28 cellular contexts compared by ENCODE assay signal in the genomic region with DNA sequence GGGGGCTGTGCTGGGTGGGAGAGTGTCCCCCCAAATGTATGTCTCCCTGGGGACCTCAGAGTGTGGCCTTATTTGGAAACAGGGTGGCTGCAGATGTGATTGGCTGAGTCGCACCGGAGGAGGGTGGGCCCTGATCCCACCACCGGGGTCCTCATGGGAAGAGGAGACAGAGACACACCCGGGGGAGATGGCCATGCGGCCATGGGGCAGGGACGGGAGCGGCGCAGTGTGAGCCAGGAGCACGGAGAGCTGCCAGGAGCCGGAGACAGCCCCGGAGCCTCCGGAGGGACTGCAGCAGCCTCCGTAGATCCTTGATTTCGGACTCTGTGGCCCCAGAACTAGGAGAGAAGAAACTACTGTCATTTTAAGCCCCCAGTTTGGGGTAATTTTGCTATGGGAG. TPM values are rescaled to one million over a fixed set of nuclear protein-coding genes. Genes with fewer than 3 reads are reported as not detected.
"Had no signal": no experiment of that assay in that cellular context is flagged by ENCODE, and none has a peak within 500 bp of the region (broad histone marks: within the 10 kb centered on the region; RNA-seq: fewer than 3 reads in every experiment).

No MANE protein-coding gene starts in this region.

- H3K27ac Mint-ChIP-seq: activated CD4-positive, alpha-beta memory T cell treated with anti-CD3 and anti-CD28 coated beads, Interleukin-2, amount 10 ng/mL, durations not matched to agents 7 days and 5 days; activated CD4-positive, alpha-beta T cell treated with anti-CD3 and anti-CD28 coated beads for 36 hours; activated naive CD4-positive, alpha-beta T cell treated with anti-CD3 and anti-CD28 coated beads, Interleukin-2, amount 10 ng/mL, durations not matched to agents 7 days and 5 days; activated naive CD8-positive, alpha-beta T cell treated with anti-CD3 and anti-CD28 coated beads for 36 hours; activated T-helper 17 cell treated with anti-CD3 and anti-CD28 coated beads, Interleukin-2, amount 50 U/mL, for 72 hours had no signal

- H3K9me3 Mint-ChIP-seq: activated CD4-positive, alpha-beta memory T cell treated with anti-CD3 and anti-CD28 coated beads, Interleukin-2, amount 10 ng/mL, durations not matched to agents 7 days and 5 days; activated naive CD4-positive, alpha-beta T cell treated with anti-CD3 and anti-CD28 coated beads, Interleukin-2, amount 10 ng/mL, durations not matched to agents 7 days and 5 days; activated T-helper 17 cell treated with anti-CD3 and anti-CD28 coated beads, Interleukin-2, amount 50 U/mL, for 72 hours had no signal

- H3K27me3 Mint-ChIP-seq: activated CD4-positive, alpha-beta memory T cell treated with anti-CD3 and anti-CD28 coated beads, Interleukin-2, amount 10 ng/mL, durations not matched to agents 7 days and 5 days; activated CD4-positive, alpha-beta T cell treated with anti-CD3 and anti-CD28 coated beads for 36 hours; activated naive CD8-positive, alpha-beta T cell treated with anti-CD3 and anti-CD28 coated beads for 36 hours; activated T-helper 17 cell treated with anti-CD3 and anti-CD28 coated beads, Interleukin-2, amount 50 U/mL, for 72 hours had no signal

- H3K4me3 Mint-ChIP-seq: activated CD4-positive, alpha-beta memory T cell treated with anti-CD3 and anti-CD28 coated beads, Interleukin-2, amount 10 ng/mL, durations not matched to agents 7 days and 5 days; activated CD4-positive, alpha-beta T cell treated with anti-CD3 and anti-CD28 coated beads for 36 hours; activated naive CD4-positive, alpha-beta T cell treated with anti-CD3 and anti-CD28 coated beads, Interleukin-2, amount 10 ng/mL, durations not matched to agents 7 days and 5 days; activated naive CD8-positive, alpha-beta T cell treated with anti-CD3 and anti-CD28 coated beads for 36 hours had no signal

- ATAC-seq: activated CD4-positive, alpha-beta T cell treated with anti-CD3 and anti-CD28 coated beads for 36 hours; activated T-helper 17 cell treated with anti-CD3 and anti-CD28 coated beads, Interleukin-2, amount 50 U/mL, for 72 hours had no signal

- H3K9ac ChIP-seq: SK-N-SH had no signal

- H3K27me3 ChIP-seq: brain microvascular endothelial cell, cardiac muscle cell, Peyer's patch, SJCRH30 had no signal

- H3K4me3 ChIP-seq: cardiac muscle cell, Peyer's patch, SJCRH30 had no signal

- H3K4me2 ChIP-seq: SK-N-SH had no signal

- H3K9me3 ChIP-seq: Peyer's patch, SJCRH30, SK-N-SH had no signal

- DNase-seq: activated CD4-positive, alpha-beta memory T cell treated with anti-CD3 and anti-CD28 coated beads, Interleukin-2, amount 10 ng/mL, durations not matched to agents 7 days and 5 days; activated CD4-positive, alpha-beta T cell treated with anti-CD3 and anti-CD28 coated beads for 36 hours; activated CD4-positive, alpha-beta T cell treated with anti-CD3 and anti-CD28 coated beads, Interleukin-2, amount 50 U/mL, for 1 hour; activated gamma-delta T cell; activated naive CD4-positive, alpha-beta T cell treated with anti-CD3 and anti-CD28 coated beads, Interleukin-2, amount 10 ng/mL, durations not matched to agents 7 days and 5 days; activated naive CD8-positive, alpha-beta T cell treated with anti-CD3 and anti-CD28 coated beads for 36 hours; activated T-cell treated with anti-CD3 and anti-CD28 coated beads for 4 hours; activated T-cell treated with anti-CD3 and anti-CD28 coated beads, Interleukin-2, amount 50 U/mL, for 48 hours; brain microvascular endothelial cell; cerebellar nuclear complex; NCI-H1048; NCI-H146; NCI-H187 treated with DMSO at 0.1 percent for 48 hours; NCI-H2081 treated with DMSO at 0.1 percent for 48 hours; NCI-H446; NCI-H524; Peyer's patch; Right ventricle myocardium superior; SJCRH30; SK-N-SH; T-helper 1 cell; WERI-Rb-1 had no signal

- H3K36me3 Mint-ChIP-seq: activated naive CD4-positive, alpha-beta T cell treated with anti-CD3 and anti-CD28 coated beads, Interleukin-2, amount 10 ng/mL, durations not matched to agents 7 days and 5 days; activated naive CD8-positive, alpha-beta T cell treated with anti-CD3 and anti-CD28 coated beads for 36 hours had no signal

- H3K36me3 ChIP-seq: brain microvascular endothelial cell, cardiac muscle cell, Peyer's patch, SJCRH30, WERI-Rb-1 had no signal

- H3K27ac ChIP-seq: brain microvascular endothelial cell, cardiac muscle cell, Peyer's patch, RWPE1, SJCRH30, WERI-Rb-1 had no signal

RNA-seq across cellular contexts. Expression of gene CIBAR2, which starts 1.6 kb away (rescaled TPM):
- total RNA-seq: activated CD4-positive, alpha-beta memory T cell treated with anti-CD3 and anti-CD28 coated beads, Interleukin-2, amount 10 ng/mL, durations not matched to agents 7 days and 5 days; activated CD4-positive, alpha-beta T cell treated with anti-CD3 and anti-CD28 coated beads for 36 hours; activated CD8-positive, alpha-beta memory T cell treated with anti-CD3 and anti-CD28 coated beads for 36 hours; activated naive CD8-positive, alpha-beta T cell treated with anti-CD3 and anti-CD28 coated beads for 36 hours; cardiac muscle cell; Peyer's patch; Right ventricle myocardium superior; T-helper 2 cell treated with Interferon-gamma antibody and Interleukin-4, amounts not matched to agents 100 ng/mL and 5 ng/mL, for 36 hours had no signal
- polyA plus RNA-seq: adipose tissue, cardiac muscle cell had no signal
